ENCODE assay signal across 1 cellular context in the genomic region with DNA sequence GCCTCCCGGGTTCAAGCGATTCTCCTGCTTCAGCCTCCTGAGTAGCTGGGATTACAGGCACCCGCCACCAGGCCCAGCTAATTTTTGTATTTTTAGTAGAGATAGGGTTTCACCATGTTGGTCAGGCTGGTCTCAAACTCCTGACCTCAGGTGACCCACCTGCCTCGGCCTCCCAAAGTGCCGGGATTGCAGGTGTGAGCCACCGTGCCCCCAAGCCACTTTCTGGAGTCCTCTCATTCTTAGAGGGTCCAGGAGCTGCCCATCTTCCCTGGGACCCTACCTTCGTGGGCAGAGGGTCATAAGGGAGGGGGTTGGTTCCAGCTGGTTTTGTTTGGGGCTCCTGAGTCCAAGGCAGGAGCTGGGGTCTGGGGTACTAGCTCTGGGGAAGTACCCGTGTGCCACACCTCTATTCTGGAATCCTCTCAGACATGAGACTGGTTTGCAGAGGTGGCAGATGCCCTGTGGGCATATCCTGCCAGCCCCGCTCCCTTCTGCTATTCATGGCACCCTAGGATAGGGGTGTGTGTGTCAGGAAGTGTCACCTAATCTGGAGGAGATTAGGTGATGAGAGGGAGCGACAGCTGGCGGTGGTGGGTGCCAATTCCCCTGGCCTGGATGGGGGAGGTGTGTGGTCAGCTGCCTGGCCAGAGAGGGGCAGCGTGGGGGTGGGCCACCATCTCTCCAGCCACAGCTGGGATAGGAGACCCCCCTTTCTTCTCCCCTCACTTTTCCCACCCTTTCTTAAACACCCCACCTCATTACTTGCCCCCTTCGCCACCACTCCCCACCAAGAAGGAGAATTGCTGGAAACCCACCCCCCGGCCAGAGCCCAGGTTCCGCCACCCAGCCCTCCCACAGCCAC.
TF ChIP-seq lines count a peak whose summit lies in the region.

No MANE protein-coding gene starts in this region.

TF ChIP-seq in WTC11, 78 proteins besides CTCF, POLR2A, EP300 and RAD21:
- TF ChIP-seq, protein P1, sequence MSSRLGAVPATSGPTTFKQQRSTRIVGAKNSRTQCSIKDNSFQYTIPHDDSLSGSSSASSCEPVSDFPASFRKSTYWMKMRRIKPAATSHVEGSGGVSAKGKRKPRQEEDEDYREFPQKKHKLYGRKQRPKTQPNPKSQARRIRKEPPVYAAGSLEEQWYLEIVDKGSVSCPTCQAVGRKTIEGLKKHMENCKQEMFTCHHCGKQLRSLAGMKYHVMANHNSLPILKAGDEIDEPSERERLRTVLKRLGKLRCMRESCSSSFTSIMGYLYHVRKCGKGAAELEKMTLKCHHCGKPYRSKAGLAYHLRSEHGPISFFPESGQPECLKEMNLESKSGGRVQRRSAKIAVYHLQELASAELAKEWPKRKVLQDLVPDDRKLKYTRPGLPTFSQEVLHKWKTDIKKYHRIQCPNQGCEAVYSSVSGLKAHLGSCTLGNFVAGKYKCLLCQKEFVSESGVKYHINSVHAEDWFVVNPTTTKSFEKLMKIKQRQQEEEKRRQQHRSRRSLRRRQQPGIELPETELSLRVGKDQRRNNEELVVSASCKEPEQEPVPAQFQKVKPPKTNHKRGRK (CRISPR knock-in tag; IDR thresholded peaks at IDR 0.05; ENCODE audit: borderline replicate concordance): no peak
- TF ChIP-seq ZNF671 (CRISPR knock-in tag; IDR thresholded peaks at IDR 0.05): no peak
- no peak for TF ChIP-seq NFE2L1 (CRISPR knock-in tag; IDR thresholded peaks at IDR 0.05)
- TF ChIP-seq ZNF219 (CRISPR knock-in tag; IDR thresholded peaks at IDR 0.05; ENCODE audit: borderline replicate concordance): no peak
- TF ChIP-seq RELA (CRISPR knock-in tag; IDR thresholded peaks at IDR 0.05; ENCODE audit: borderline replicate concordance): no peak
- no peak for TF ChIP-seq TEAD4 (CRISPR knock-in tag; IDR thresholded peaks at IDR 0.05)
- no peak for TF ChIP-seq CREM (CRISPR knock-in tag; IDR thresholded peaks at IDR 0.05)
- TF ChIP-seq PRRX2 (CRISPR knock-in tag; IDR thresholded peaks at IDR 0.05): no peak
- no peak for TF ChIP-seq HMGA2 (CRISPR knock-in tag; IDR thresholded peaks at IDR 0.05)
- TF ChIP-seq CDX4 (CRISPR knock-in tag; IDR thresholded peaks at IDR 0.05; ENCODE audit: borderline replicate concordance): no peak
- no peak for TF ChIP-seq SOX15 (CRISPR knock-in tag; IDR thresholded peaks at IDR 0.05)
- no peak for TF ChIP-seq GABPB1 (CRISPR knock-in tag; IDR thresholded peaks at IDR 0.05)
- no peak for TF ChIP-seq FOXK1 (CRISPR knock-in tag; IDR thresholded peaks at IDR 0.05)
